ENCODE assay signal across 10 cellular contexts in the genomic region with DNA sequence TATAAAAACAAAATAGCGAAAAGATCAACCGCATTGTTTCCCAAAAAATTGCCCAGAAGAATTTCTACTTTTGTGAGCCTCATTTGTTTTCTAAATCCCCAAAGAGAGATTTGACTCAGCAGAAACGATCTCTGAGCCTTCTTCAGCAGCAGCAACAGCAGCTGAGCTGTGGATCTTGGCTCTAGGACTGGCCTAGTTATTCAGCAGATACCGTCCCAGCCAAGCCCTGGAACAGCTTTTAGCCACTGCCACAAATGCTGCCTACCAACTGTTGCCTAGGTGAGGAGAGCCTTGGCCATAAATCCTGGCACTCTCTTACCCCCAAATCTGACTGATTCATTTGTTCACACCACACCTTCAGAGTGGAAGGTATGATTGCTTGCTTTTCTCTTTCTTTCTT.
DNase-seq lines count a peak whose midpoint lies in the region; ATAC-seq and TF ChIP-seq lines count a peak whose summit lies in the region.
"Had no signal": no experiment of that assay in that cellular context is flagged by ENCODE, and none has a peak within 500 bp of the region (broad histone marks: within the 10 kb centered on the region; RNA-seq: fewer than 3 reads in every experiment).

No MANE protein-coding gene starts in this region.

- DNase-seq in Calu3 (peak; percentile 25), adrenal gland (peak; percentile 25 to 69 (median 56)), head of caudate nucleus (peak in 34 of 42 donors; percentile 3 to 83 (median 40)), posterior vena cava (ENCODE audit: low spot score) (peak; percentile 84), KBM-7 (no peak), DMS79 treated with DMSO at 0.1 percent for 48 hours (lab: John Stamatoyannopoulos, UW) (no peak), GDM1 (lab: John Stamatoyannopoulos, UW) (no peak)
- DNase-seq: activated CD4-positive, alpha-beta T cell treated with anti-CD3 and anti-CD28 coated beads for 36 hours; transverse colon had no signal

- BruUV-seq in Calu3 (replicated peaks; lab: Mats Ljungman, UMichigan), result no TSS peak

- H3K4me1 Mint-ChIP-seq in Calu3 (ENCODE audit: low read depth, unreplicated experiment), result peaks cover 30% of the 10 kb centered on the region
- H3K4me1 Mint-ChIP-seq: activated CD4-positive, alpha-beta T cell treated with anti-CD3 and anti-CD28 coated beads for 36 hours had no signal

- in situ Hi-C loops in KBM-7 (cut with MboI; ENCODE audit: low pct_unique_long_range_greater_than_20kb, low sequenced_read_pairs), result no loop called here

- H3K36me3 Mint-ChIP-seq in Calu3 (ENCODE audit: insufficient read depth, unreplicated experiment), result no peaks in the 10 kb centered on the region

- no peak overlapping the region for H3K4me3 ChIP-seq in adrenal gland
- H3K4me3 ChIP-seq: transverse colon had no signal

- no peak for ATAC-seq in GM18909 (IDR thresholded peaks at IDR 0.05; ENCODE audit: poor library complexity, unreplicated experiment)
- ATAC-seq: activated CD4-positive, alpha-beta T cell treated with anti-CD3 and anti-CD28 coated beads for 36 hours had no signal

- intact Hi-C loops in Calu3 (cut with micrococcal nuclease; ENCODE audit: unreplicated experiment), result no loop called here
- intact Hi-C loops in adrenal gland (cut with DNase I), result no loop called here
- intact Hi-C loops in head of caudate nucleus (cut with DNase I), result no loop called here
- intact Hi-C loops in posterior vena cava (cut with DNase I), result loop anchor here in 1 of 2 donors (10.0 kb wide), 1 partner anchor 320 kb away; the partner anchor contains the start of gene TGFB2

- no peaks in the 10 kb centered on the region for H3K27me3 Mint-ChIP-seq in Calu3 (ENCODE audit: unreplicated experiment)
- H3K27me3 Mint-ChIP-seq: activated CD4-positive, alpha-beta T cell treated with anti-CD3 and anti-CD28 coated beads for 36 hours had no signal

- no peak overlapping the region for H3K4me3 Mint-ChIP-seq in Calu3 (ENCODE audit: low read depth, unreplicated experiment)
- H3K4me3 Mint-ChIP-seq: activated CD4-positive, alpha-beta T cell treated with anti-CD3 and anti-CD28 coated beads for 36 hours had no signal

- CTCF ChIA-PET in Calu3 (lab: Charles Lee), result interaction anchor here (1.5 kb wide), 1 partner anchor 19 kb away, joined by 3 read pairs; no protein-coding TSS in a partner anchor

- TF ChIP-seq CTCF in Calu3 (IDR thresholded peaks at IDR 0.05; ENCODE audit: unreplicated experiment) (no peak), adrenal gland (IDR thresholded peaks at IDR 0.05) (no peak)

- no peak for TF ChIP-seq POLR2A in adrenal gland (IDR thresholded peaks at IDR 0.05)

- H3K36me3 ChIP-seq in adrenal gland (replicated peaks in 1 of 2), result no peaks in the 10 kb centered on the region
- H3K36me3 ChIP-seq: transverse colon had no signal

- H3K27me3 ChIP-seq in adrenal gland, result no peaks in the 10 kb centered on the region
- H3K27me3 ChIP-seq: transverse colon had no signal

- peak overlapping the region; percentile 51 for H3K27ac Mint-ChIP-seq in Calu3 (ENCODE audit: unreplicated experiment)
- H3K27ac Mint-ChIP-seq: activated CD4-positive, alpha-beta T cell treated with anti-CD3 and anti-CD28 coated beads for 36 hours had no signal

- peak overlapping the region in 1 of 5 donors; percentile 15 for H3K27ac ChIP-seq in adrenal gland

- 40 to 50% (median 46%) methylated on average over 4 of the region's 4 CpGs for WGBS in adrenal gland, 4 donors

- H3K4me1 ChIP-seq in adrenal gland (replicated peaks in 1 of 2), result no peaks in the 10 kb centered on the region
- H3K4me1 ChIP-seq: transverse colon had no signal

- no peaks in the 10 kb centered on the region for H3K9me3 ChIP-seq in adrenal gland (replicated peaks in 1 of 3)
- H3K9me3 ChIP-seq: transverse colon had no signal

- H3K9me3 Mint-ChIP-seq in Calu3 (ENCODE audit: low read depth, unreplicated experiment), result peaks cover 6% of the 10 kb centered on the region

Comparison
In these comparisons a context has a peak if more than half of its experiments do, and no peak if none do; other contexts are left out.
1. DNase-seq: peak in Calu3 (single experiment), adrenal gland (7 of 7), head of caudate nucleus (34 of 42) and posterior vena cava (single experiment); none in KBM-7 (single experiment), DMS79 treated with DMSO at 0.1 percent for 48 hours (single experiment) and GDM1 (single experiment).